Comparison of ENCODE assay signal across 1 cellular context in the genomic region with DNA sequence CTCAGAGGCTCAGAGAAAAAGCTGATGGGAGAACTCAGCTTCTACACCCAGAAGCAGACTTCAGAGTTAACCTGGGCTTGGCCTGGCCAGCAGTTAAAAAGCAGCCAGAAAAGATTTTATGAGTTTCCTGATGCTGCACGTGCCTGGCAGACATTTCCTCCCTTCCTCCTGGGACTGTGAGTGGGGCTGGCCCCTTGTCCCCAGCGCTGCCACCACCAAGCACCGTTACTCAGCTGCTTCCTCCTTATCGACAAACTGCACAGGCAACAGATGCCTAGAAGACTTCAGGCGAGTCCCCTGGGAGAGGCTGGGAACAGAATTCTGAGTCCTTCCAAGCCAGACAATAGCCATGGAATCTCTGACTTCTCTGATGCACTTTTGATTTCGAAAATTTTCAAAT.
TF ChIP-seq lines count a peak whose summit lies in the region.

No MANE protein-coding gene starts in this region.

TF ChIP-seq in HepG2, 621 proteins besides CTCF, POLR2A, EP300 and RAD21:
- no peak for TF ChIP-seq NFE2 (CRISPR knock-in tag; IDR thresholded peaks at IDR 0.05)
- TF ChIP-seq, protein P1, sequence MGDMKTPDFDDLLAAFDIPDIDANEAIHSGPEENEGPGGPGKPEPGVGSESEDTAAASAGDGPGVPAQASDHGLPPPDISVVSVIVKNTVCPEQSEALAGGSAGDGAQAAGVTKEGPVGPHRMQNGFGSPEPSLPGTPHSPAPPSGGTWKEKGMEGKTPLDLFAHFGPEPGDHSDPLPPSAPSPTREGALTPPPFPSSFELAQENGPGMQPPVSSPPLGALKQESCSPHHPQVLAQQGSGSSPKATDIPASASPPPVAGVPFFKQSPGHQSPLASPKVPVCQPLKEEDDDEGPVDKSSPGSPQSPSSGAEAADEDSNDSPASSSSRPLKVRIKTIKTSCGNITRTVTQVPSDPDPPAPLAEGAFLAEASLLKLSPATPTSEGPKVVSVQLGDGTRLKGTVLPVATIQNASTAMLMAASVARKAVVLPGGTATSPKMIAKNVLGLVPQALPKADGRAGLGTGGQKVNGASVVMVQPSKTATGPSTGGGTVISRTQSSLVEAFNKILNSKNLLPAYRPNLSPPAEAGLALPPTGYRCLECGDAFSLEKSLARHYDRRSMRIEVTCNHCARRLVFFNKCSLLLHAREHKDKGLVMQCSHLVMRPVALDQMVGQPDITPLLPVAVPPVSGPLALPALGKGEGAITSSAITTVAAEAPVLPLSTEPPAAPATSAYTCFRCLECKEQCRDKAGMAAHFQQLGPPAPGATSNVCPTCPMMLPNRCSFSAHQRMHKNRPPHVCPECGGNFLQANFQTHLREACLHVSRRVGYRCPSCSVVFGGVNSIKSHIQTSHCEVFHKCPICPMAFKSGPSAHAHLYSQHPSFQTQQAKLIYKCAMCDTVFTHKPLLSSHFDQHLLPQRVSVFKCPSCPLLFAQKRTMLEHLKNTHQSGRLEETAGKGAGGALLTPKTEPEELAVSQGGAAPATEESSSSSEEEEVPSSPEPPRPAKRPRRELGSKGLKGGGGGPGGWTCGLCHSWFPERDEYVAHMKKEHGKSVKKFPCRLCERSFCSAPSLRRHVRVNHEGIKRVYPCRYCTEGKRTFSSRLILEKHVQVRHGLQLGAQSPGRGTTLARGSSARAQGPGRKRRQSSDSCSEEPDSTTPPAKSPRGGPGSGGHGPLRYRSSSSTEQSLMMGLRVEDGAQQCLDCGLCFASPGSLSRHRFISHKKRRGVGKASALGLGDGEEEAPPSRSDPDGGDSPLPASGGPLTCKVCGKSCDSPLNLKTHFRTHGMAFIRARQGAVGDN (CRISPR knock-in tag; IDR thresholded peaks at IDR 0.05): peak; percentile 6; the same call in 1 of the 2 replicates
TF ChIP-seq in HepG2: peak in this region for 1.
